6 cellular contexts compared by ENCODE assay signal in genomic region chr3:27531193-27531751, GRCh38. TPM values are rescaled to one million over a fixed set of nuclear protein-coding genes. Genes with fewer than 3 reads are reported as not detected.
A peak's percentile ranks its signal among the peaks of the same experiment; 100 is the strongest.
DNase-seq lines count a peak whose midpoint lies in the region; ATAC-seq and TF ChIP-seq lines count a peak whose summit lies in the region.
"Not testable (repeated sequence)": the region's sequence is repeated elsewhere in the genome, so short reads cannot be mapped to it uniquely, and the experiment has no call there.

No MANE protein-coding gene starts in this region.

- H3K36me3 Mint-ChIP-seq in GM23338 (ENCODE audit: low read depth); HFFc6 (ENCODE audit: low read depth); T-helper 17 cell (ENCODE audit: low read depth); endodermal cell (ENCODE audit: low read depth); osteocyte (ENCODE audit: unreplicated experiment): not testable (repeated sequence)

- not testable (repeated sequence) for H2AFZ ChIP-seq in GM23338; mesenchymal stem cell (ENCODE audit: low read depth, low read length)

- not testable (repeated sequence) for TF ChIP-seq CTCF in GM23338 (conservative IDR thresholded peaks at IDR 0.05; ENCODE audit: low read depth in 2 of 2); HFFc6 (IDR thresholded peaks at IDR 0.05); endodermal cell (conservative IDR thresholded peaks at IDR 0.05); osteocyte (IDR thresholded peaks at IDR 0.05)

- peak overlapping the region; percentile 43 for H2AK5ac ChIP-seq in mesenchymal stem cell (ENCODE audit: low read length, severe bottlenecking)

- H3K27ac ChIP-seq in GM23338 (ENCODE audit: low read depth); endodermal cell (ENCODE audit: low read depth, low read length); mesenchymal stem cell (ENCODE audit: low read length, poor library complexity, severe bottlenecking): not testable (repeated sequence)

- 0 out of 2 replicates have a peak overlapping the region, but pooled peaks have one; percentile 42 for H3K4me2 ChIP-seq in GM23338
- not testable (repeated sequence) for H3K4me2 ChIP-seq in mesenchymal stem cell (ENCODE audit: low read length, poor library complexity, severe bottlenecking)

- not testable (repeated sequence) for H3K36me3 ChIP-seq in GM23338 (ENCODE audit: insufficient read depth); endodermal cell (ENCODE audit: control insufficient read depth, insufficient read depth, low read length); mesenchymal stem cell (ENCODE audit: control insufficient read depth in 1 of 2, insufficient read depth in 2 of 2, low read depth in 1 of 2, low read length in 2 of 2)

- H2BK120ac ChIP-seq in mesenchymal stem cell (ENCODE audit: low read depth, low read length) = not testable (repeated sequence)

- not testable (repeated sequence) for H3K9me2 ChIP-seq in GM23338 (ENCODE audit: insufficient read depth)

- H3F3A ChIP-seq in GM23338 (replicated peaks; ENCODE audit: low read depth) = 0 out of 2 replicates have a peak, but pooled peaks cover 14% of the 10 kb centered on the region

- not testable (repeated sequence) for H3K4me3 ChIP-seq in GM23338; endodermal cell (ENCODE audit: low read length); mesenchymal stem cell (ENCODE audit: insufficient read depth in 1 of 2, low read depth in 1 of 2, low read length in 2 of 2)

- H3K18ac ChIP-seq in mesenchymal stem cell (ENCODE audit: low read depth in 1 of 2, low read length in 2 of 2) = not testable (repeated sequence)

- peaks cover 26% of the 10 kb centered on the region for H3K4me1 ChIP-seq in GM23338 (ENCODE audit: insufficient read depth)
- H3K4me1 ChIP-seq in endodermal cell (ENCODE audit: control insufficient read depth, insufficient read depth, low read length) = peaks cover 13% of the 10 kb centered on the region
- not testable (repeated sequence) for H3K4me1 ChIP-seq in mesenchymal stem cell (ENCODE audit: control insufficient read depth, insufficient read depth, low read depth, low read length)

- not testable (repeated sequence) for H3K23ac ChIP-seq in mesenchymal stem cell (ENCODE audit: low read length in 2 of 2)

- 92 to 97% methylated on average over 6 to 8 of the region's 8 CpGs for WGBS in endodermal cell (ENCODE audit: insufficient coverage in 1 of 2, insufficient read length in 1 of 2), 2 experiments
- 99% methylated on average over 7 of the region's 8 CpGs for WGBS in mesenchymal stem cell

- H3K79me1 ChIP-seq in mesenchymal stem cell (replicated peaks; ENCODE audit: low read length, poor library complexity, severe bottlenecking) = not testable (repeated sequence)

- H3K4me3 Mint-ChIP-seq in GM23338; HFFc6; T-helper 17 cell; endodermal cell; osteocyte (ENCODE audit: unreplicated experiment): not testable (repeated sequence)

- not testable (repeated sequence) for H3K4ac ChIP-seq in mesenchymal stem cell (ENCODE audit: low read depth in 1 of 2, low read length in 2 of 2)

- not testable (repeated sequence) for H2BK15ac ChIP-seq in mesenchymal stem cell (ENCODE audit: low read depth, poor library complexity, severe bottlenecking)

- not testable (repeated sequence) for H2BK12ac ChIP-seq in mesenchymal stem cell (ENCODE audit: low read length in 2 of 2)

- H2BK5ac ChIP-seq in mesenchymal stem cell (ENCODE audit: low read depth, low read length, poor library complexity, severe bottlenecking) = not testable (repeated sequence)

- not testable (repeated sequence) for H4K8ac ChIP-seq in mesenchymal stem cell (ENCODE audit: low read length)

- H3K4me1 Mint-ChIP-seq in GM23338 (peaks cover 57% of the 10 kb centered on the region), HFFc6 (ENCODE audit: low read depth) (peaks cover 66% of the 10 kb centered on the region), T-helper 17 cell (peaks cover 16% of the 10 kb centered on the region), endodermal cell (peaks cover 37% of the 10 kb centered on the region), osteocyte (ENCODE audit: unreplicated experiment) (peaks cover 50% of the 10 kb centered on the region)

- not testable (repeated sequence) for H3K9ac ChIP-seq in endodermal cell (ENCODE audit: extremely low read depth, low read length, poor library complexity, severe bottlenecking); mesenchymal stem cell (ENCODE audit: low read length)

- peaks cover 34% of the 10 kb centered on the region for H3K27me3 ChIP-seq in GM23338 (ENCODE audit: insufficient read depth)
- H3K27me3 ChIP-seq in endodermal cell (ENCODE audit: control insufficient read depth, insufficient read depth, low read length, poor library complexity, severe bottlenecking); mesenchymal stem cell (ENCODE audit: control insufficient read depth in 1 of 2, insufficient read depth in 1 of 2, low read length in 2 of 2): not testable (repeated sequence)

- not testable (repeated sequence) for H4K91ac ChIP-seq in mesenchymal stem cell (ENCODE audit: low read length)

- not testable (repeated sequence) for DNase-seq in GM23338 (ENCODE audit: low spot score); HFFc6; T-helper 17 cell; endodermal cell; mesenchymal stem cell; osteocyte (ENCODE audit: extremely low spot score, unreplicated experiment)

- not testable (repeated sequence) for H4K20me1 ChIP-seq in GM23338 (replicated peaks; ENCODE audit: insufficient read depth)

- H3K14ac ChIP-seq in mesenchymal stem cell (ENCODE audit: low read length in 2 of 2) = not testable (repeated sequence)

- H3K79me2 ChIP-seq in GM23338 (replicated peaks; ENCODE audit: insufficient read depth) = not testable (repeated sequence)

- H3K27ac Mint-ChIP-seq in GM23338 = not testable (repeated sequence)
- peak overlapping the region; percentile 94 for H3K27ac Mint-ChIP-seq in HFFc6
- peak overlapping the region; percentile 53 for H3K27ac Mint-ChIP-seq in T-helper 17 cell
- peak overlapping the region; percentile 80 for H3K27ac Mint-ChIP-seq in endodermal cell
- peak overlapping the region; percentile 99 for H3K27ac Mint-ChIP-seq in osteocyte (ENCODE audit: unreplicated experiment)

- not testable (repeated sequence) for H3K9me3 ChIP-seq in T-helper 17 cell (ENCODE audit: control insufficient read depth, low read length, poor library complexity, severe bottlenecking); endodermal cell (ENCODE audit: control insufficient read depth, low read length); mesenchymal stem cell (ENCODE audit: control insufficient read depth, low read length)

- H3K27me3 Mint-ChIP-seq in GM23338 (ENCODE audit: insufficient read depth, low read depth, poor library complexity) = peaks cover 16% of the 10 kb centered on the region
- H3K27me3 Mint-ChIP-seq in HFFc6 (ENCODE audit: insufficient read depth); T-helper 17 cell; endodermal cell (ENCODE audit: insufficient read depth); osteocyte (ENCODE audit: unreplicated experiment): not testable (repeated sequence)

- not testable (repeated sequence) for H3K9me3 Mint-ChIP-seq in GM23338; HFFc6; endodermal cell; osteocyte (ENCODE audit: unreplicated experiment)

- not testable (repeated sequence) for ATAC-seq in GM23338, T-helper 17 cell

RNA-seq across cellular contexts. Expression of gene SLC4A7, which starts 47.1 kb away (rescaled TPM):
- total RNA-seq in GM23338 (2014; rRNA removed; shearing (Covaris generic)) = 101 and 110 TPM in 2 replicates
- polyA plus RNA-seq in GM23338 (2016; fragmentation: Nextera tagmentation; extraction: Ambion mirVana) = 43.4 and 44.4 TPM in 2 replicates
- total RNA-seq in HFFc6 (2021; fragmentation: NEBNext Ultra II Directional; extraction: Animal tissue kit (Norgen Biotek cat#: 25700)) = 10 to 100 TPM; 42.6 to 58.8 (median 51.7) TPM
- total RNA-seq in T-helper 17 cell = 10 to 100 TPM; 63.9 to 67.3 TPM
- 10 to 100 TPM; 58.4 to 83.8 TPM for total RNA-seq in endodermal cell
- 50.7 TPM for polyA plus RNA-seq in endodermal cell (2013, experiment 1 of 2)
- polyA plus RNA-seq in endodermal cell (2013, experiment 2 of 2) = 49.1 TPM
- 11.7 TPM for polyA plus RNA-seq in mesenchymal stem cell (2013, experiment 1 of 2)
- 10.7 TPM for polyA plus RNA-seq in mesenchymal stem cell (2013, experiment 2 of 2)
- total RNA-seq in osteocyte = 78.8 and 83.7 TPM in 2 replicates
